28 cellular contexts compared by ENCODE assay signal in genomic region chr11:109088061-109088460, GRCh38.
"Had no signal": no experiment of that assay in that cellular context is flagged by ENCODE, and none has a peak within 500 bp of the region (broad histone marks: within the 10 kb centered on the region; RNA-seq: fewer than 3 reads in every experiment).

No MANE protein-coding gene starts in this region.

- H3K27ac Mint-ChIP-seq: activated CD8-positive, alpha-beta memory T cell treated with anti-CD3 and anti-CD28 coated beads, Interleukin-2, amount 10 ng/mL, durations not matched to agents 7 days and 5 days; activated CD8-positive, alpha-beta T cell treated with anti-CD3 and anti-CD28 coated beads, Interleukin-2, amount 10 ng/mL, durations not matched to agents 7 days and 5 days; activated naive CD4-positive, alpha-beta T cell treated with anti-CD3 and anti-CD28 coated beads, Interleukin-2, amount 50 U/mL, for 72 hours; dendritic cell treated with granulocyte-macrophage colony-stimulating factor and Interleukin-4, amounts not matched to agents 40 ng/mL and 50 ng/mL, for 4 days; endodermal cell; natural killer cell; neural progenitor cell; WTC11 had no signal

- H3K9me3 Mint-ChIP-seq: activated naive CD4-positive, alpha-beta T cell treated with anti-CD3 and anti-CD28 coated beads, Interleukin-2, amount 50 U/mL, for 72 hours; dendritic cell treated with granulocyte-macrophage colony-stimulating factor and Interleukin-4, amounts not matched to agents 40 ng/mL and 50 ng/mL, for 4 days had no signal

- H3K4me1 Mint-ChIP-seq: activated CD8-positive, alpha-beta memory T cell treated with anti-CD3 and anti-CD28 coated beads, Interleukin-2, amount 10 ng/mL, durations not matched to agents 7 days and 5 days; central memory CD8-positive, alpha-beta T cell; endodermal cell; natural killer cell; neural progenitor cell had no signal

- H3K4me2 ChIP-seq: neural progenitor cell had no signal

- H2AFZ ChIP-seq: neural progenitor cell, parathyroid adenoma had no signal

- H3K27me3 Mint-ChIP-seq: activated CD8-positive, alpha-beta memory T cell treated with anti-CD3 and anti-CD28 coated beads, Interleukin-2, amount 10 ng/mL, durations not matched to agents 7 days and 5 days; central memory CD8-positive, alpha-beta T cell; dendritic cell treated with granulocyte-macrophage colony-stimulating factor and Interleukin-4, amounts not matched to agents 40 ng/mL and 50 ng/mL, for 4 days had no signal

- ATAC-seq: activated CD8-positive, alpha-beta memory T cell treated with anti-CD3 and anti-CD28 coated beads, Interleukin-2, amount 10 ng/mL, durations not matched to agents 7 days and 5 days; activated CD8-positive, alpha-beta T cell treated with anti-CD3 and anti-CD28 coated beads, Interleukin-2, amount 10 ng/mL, durations not matched to agents 7 days and 5 days; activated naive CD4-positive, alpha-beta T cell treated with anti-CD3 and anti-CD28 coated beads, Interleukin-2, amount 50 U/mL, for 72 hours; esophagus mucosa; left lung; lower lobe of right lung; natural killer cell; psoas muscle; right cardiac atrium; WTC11 had no signal

- H3K4me3 Mint-ChIP-seq: activated CD8-positive, alpha-beta memory T cell treated with anti-CD3 and anti-CD28 coated beads, Interleukin-2, amount 10 ng/mL, durations not matched to agents 7 days and 5 days; activated CD8-positive, alpha-beta T cell treated with anti-CD3 and anti-CD28 coated beads, Interleukin-2, amount 10 ng/mL, durations not matched to agents 7 days and 5 days; central memory CD8-positive, alpha-beta T cell; dendritic cell treated with granulocyte-macrophage colony-stimulating factor and Interleukin-4, amounts not matched to agents 40 ng/mL and 50 ng/mL, for 4 days; endodermal cell; natural killer cell; neural progenitor cell; WTC11 had no signal

- DNase-seq: activated CD4-positive, alpha-beta T cell treated with anti-CD3 and anti-CD28 coated beads for 1 hour; activated CD4-positive, alpha-beta T cell treated with anti-CD3 and anti-CD28 coated beads, Interleukin-2, amount 50 U/mL, for 1 hour; activated CD8-positive, alpha-beta memory T cell treated with anti-CD3 and anti-CD28 coated beads, Interleukin-2, amount 10 ng/mL, durations not matched to agents 7 days and 5 days; activated CD8-positive, alpha-beta T cell treated with anti-CD3 and anti-CD28 coated beads, Interleukin-2, amount 10 ng/mL, durations not matched to agents 7 days and 5 days; activated naive CD4-positive, alpha-beta T cell; activated T-cell treated with anti-CD3 and anti-CD28 coated beads, Interleukin-2, amount 50 U/mL, for 48 hours; endodermal cell; foreskin fibroblast; head of caudate nucleus; hippocampal formation; left lung; lower lobe of right lung; mesenchymal stem cell; natural killer cell; occipital lobe; psoas muscle; right cardiac atrium; stimulated activated CD4-positive, alpha-beta T cell treated with anti-CD3 and anti-CD28 coated beads, Interleukin-2, amount 100 ng/mL, for 48 hours; stimulated activated naive CD4-positive, alpha-beta T cell treated with Interleukin-2 at 50 U/mL for 16 hours had no signal

- H3K27ac ChIP-seq: breast epithelium, left lung, lower lobe of right lung, neural progenitor cell, parathyroid adenoma, psoas muscle, tibial nerve had no signal

- H3K36me3 Mint-ChIP-seq: activated CD8-positive, alpha-beta memory T cell treated with anti-CD3 and anti-CD28 coated beads, Interleukin-2, amount 10 ng/mL, durations not matched to agents 7 days and 5 days; activated naive CD4-positive, alpha-beta T cell treated with anti-CD3 and anti-CD28 coated beads, Interleukin-2, amount 50 U/mL, for 72 hours; natural killer cell; neural progenitor cell had no signal

- H3K9me3 ChIP-seq: lower lobe of right lung had no signal

- H3K27me3 ChIP-seq: breast epithelium, left lung, neural progenitor cell, tibial nerve had no signal

- H3K36me3 ChIP-seq: breast epithelium, left lung, lower lobe of right lung, neural progenitor cell, tibial nerve had no signal

- H3K4me3 ChIP-seq: breast epithelium, left lung, lower lobe of right lung, neural progenitor cell, psoas muscle, tibial nerve had no signal

- H3K79me2 ChIP-seq: parathyroid adenoma had no signal

- H3K4me1 ChIP-seq: breast epithelium, left lung, lower lobe of right lung, neural progenitor cell, parathyroid adenoma, psoas muscle, tibial nerve had no signal
